ENCODE assay signal across 14 cellular contexts in the genomic region with DNA sequence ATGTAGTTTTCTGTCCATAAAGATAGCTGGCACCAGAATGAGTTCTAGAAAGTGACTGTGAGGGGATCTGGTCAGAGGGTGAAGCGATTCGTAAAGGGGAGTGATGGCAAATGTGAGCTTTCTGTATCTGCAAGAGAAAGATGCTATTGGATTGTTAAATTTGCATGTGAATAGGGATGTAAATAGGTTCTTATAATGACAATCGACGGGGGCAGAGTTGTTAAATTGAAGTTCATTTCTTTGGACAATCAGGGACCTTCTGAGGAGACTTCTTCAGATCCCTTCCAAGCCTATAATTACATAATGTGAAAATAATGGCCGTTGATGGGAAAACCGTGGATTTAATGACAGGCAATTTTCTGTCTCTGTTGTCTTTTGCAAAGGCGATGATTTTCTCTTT.
"Had no signal": no experiment of that assay in that cellular context is flagged by ENCODE, and none has a peak within 500 bp of the region (broad histone marks: within the 10 kb centered on the region; RNA-seq: fewer than 3 reads in every experiment).

No MANE protein-coding gene starts in this region.

- H3K27me3 ChIP-seq: ovary, testis had no signal

- H3K27ac ChIP-seq: esophagus muscularis mucosa, ovary, testis had no signal

- H3K36me3 ChIP-seq: esophagus muscularis mucosa, ovary had no signal

- H3K4me3 ChIP-seq: esophagus muscularis mucosa, ovary, testis had no signal

- H3K4me1 ChIP-seq: esophagus muscularis mucosa, testis had no signal

- DNase-seq: activated CD4-positive, alpha-beta T cell treated with anti-CD3 and anti-CD28 coated beads for 1 hour; activated CD4-positive, alpha-beta T cell treated with anti-CD3 and anti-CD28 coated beads, Interleukin-2, amount 50 U/mL, for 48 hours; activated CD8-positive, alpha-beta memory T cell treated with anti-CD3 and anti-CD28 coated beads, Interleukin-2, amount 10 ng/mL, durations not matched to agents 7 days and 5 days; activated gamma-delta T cell; activated naive CD8-positive, alpha-beta T cell treated with anti-CD3 and anti-CD28 coated beads for 36 hours; activated T-cell treated with anti-CD3 and anti-CD28 coated beads, Interleukin-2, amount 50 U/mL, for 24 hours; hypothalamus; left ventricle myocardium superior; mesenchymal stem cell; nephron progenitor cell; ovary; stimulated activated CD4-positive, alpha-beta T cell treated with anti-CD3 and anti-CD28 coated beads, Interleukin-4, amount 100 ng/mL, for 24 hours; testis had no signal

- H3K9me3 ChIP-seq: esophagus muscularis mucosa, ovary, testis had no signal
